Comparison of ENCODE assay signal across 8 cellular contexts in the genomic region with DNA sequence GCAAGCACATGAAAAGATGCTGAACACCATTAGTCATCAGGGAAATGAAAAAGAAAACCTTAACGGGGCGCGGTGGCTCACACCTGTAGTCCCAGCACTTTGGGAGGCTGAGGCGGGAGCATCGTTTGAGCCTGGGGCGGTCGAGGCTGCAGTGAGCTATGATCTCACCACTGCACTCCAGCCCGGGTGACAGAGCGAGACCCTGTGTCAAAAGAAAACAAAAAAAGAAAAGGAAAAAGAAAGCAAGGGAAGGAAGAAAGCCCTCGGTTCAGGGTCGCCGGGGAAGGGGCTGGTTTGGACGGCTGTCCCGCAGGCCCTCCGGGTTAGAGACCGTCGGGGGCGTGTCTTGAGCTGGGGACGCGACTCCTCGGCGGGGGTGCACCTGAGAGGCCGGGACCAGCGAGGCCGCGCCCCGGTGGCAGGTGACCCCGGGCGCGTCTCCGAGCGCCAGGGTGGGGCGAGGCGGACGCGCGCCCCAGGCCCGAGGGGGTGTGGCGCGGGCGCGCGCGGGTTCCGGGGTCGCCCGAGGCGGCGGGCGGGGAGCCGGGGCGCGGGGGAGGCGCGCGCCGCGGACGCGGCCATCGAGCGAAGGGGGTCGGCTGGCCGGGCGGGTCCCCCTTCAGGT. TPM values are rescaled to one million over a fixed set of nuclear protein-coding genes. Genes with fewer than 3 reads are reported as not detected.
DNase-seq lines count a peak whose midpoint lies in the region; FAIRE-seq and TF ChIP-seq lines count a peak whose summit lies in the region.

No MANE protein-coding gene starts in this region.

- no peaks in the 10 kb centered on the region for H3K9me3 ChIP-seq in neutrophil

- H3K4me1 Mint-ChIP-seq in HFFc6 (ENCODE audit: low read depth), result 0 out of 2 replicates have a peak, but pooled peaks cover 5% of the 10 kb centered on the region

- peak overlapping the region; percentile 92 for H3K4me3 Mint-ChIP-seq in HFFc6

- peaks cover 7% of the 10 kb centered on the region; the same call in 1 of the 2 replicates for H3K36me3 Mint-ChIP-seq in HFFc6 (ENCODE audit: low read depth)

- H3K27me3 ChIP-seq in neutrophil, result peaks cover 27% of the 10 kb centered on the region

- TF ChIP-seq POLR2A in GM12892 (IDR thresholded peaks at IDR 0.05; ENCODE audit: low read depth, low read length), result no peak

- peak overlapping the region; percentile 35 to 46 for H3K4me3 ChIP-seq in neutrophil (ENCODE audit: low read depth in 1 of 2, low read length in 1 of 2)

- DNase-seq in GM12892 (ENCODE audit: insufficient read length) (peak; percentile 76), HFFc6 (no peak), NCI-H128 (lab: John Stamatoyannopoulos, UW; ENCODE audit: unreplicated experiment) (peak; percentile 44), activated T-cell treated with anti-CD3 and anti-CD28 coated beads for 24 hours (ENCODE audit: low read depth) (peak; percentile 20), fibroblast of gingiva (ENCODE audit: low read depth) (peak; percentile 10), NOMO-1 (lab: John Stamatoyannopoulos, UW; ENCODE audit: unreplicated experiment in 2 of 2) (no peak), NCI-H187 treated with DMSO at 0.1 percent for 48 hours (lab: John Stamatoyannopoulos, UW) (no peak)

- TF ChIP-seq CTCF in HFFc6 (IDR thresholded peaks at IDR 0.05) (no peak), neutrophil (IDR thresholded peaks at IDR 0.05) (no peak)

- no peaks in the 10 kb centered on the region for H3K36me3 ChIP-seq in neutrophil

- H3K27ac Mint-ChIP-seq in HFFc6, result peak overlapping the region; percentile 90

- no peaks in the 10 kb centered on the region for H3K9me3 Mint-ChIP-seq in HFFc6

- peaks cover 6 to 7% of the 10 kb centered on the region in 2 experiments for H3K4me1 ChIP-seq in neutrophil (ENCODE audit: control insufficient read depth in 1 of 2, insufficient read depth in 1 of 2, low read depth in 1 of 2, low read length in 1 of 2)

- peaks cover 5% of the 10 kb centered on the region for H3K27me3 Mint-ChIP-seq in HFFc6 (ENCODE audit: insufficient read depth)

- no peak for FAIRE-seq in GM12892 (lab: Jason Lieb, UNC)

- H3K27ac ChIP-seq in neutrophil, result no peak overlapping the region

RNA-seq across cellular contexts. Expression of a gene that starts 0.5 kb away (rescaled TPM):
- 25.0 TPM for polyA plus RNA-seq in GM12892 (2012; ENCODE audit: missing spikeins)
- total RNA-seq in HFFc6 (2021; fragmentation: NEBNext Ultra II Directional; extraction: Animal tissue kit (Norgen Biotek cat#: 25700)), result 10 to 100 TPM; 66.2 to 98.7 (median 79.8) TPM

RNA-seq across cellular contexts. Expression of a gene that starts 13.7 kb away (rescaled TPM):
- 64.6 TPM for polyA plus RNA-seq in GM12892 (2012; ENCODE audit: missing spikeins)
- total RNA-seq in HFFc6 (2021; fragmentation: NEBNext Ultra II Directional; extraction: Animal tissue kit (Norgen Biotek cat#: 25700)), result 100 to 1,000 TPM in 1 of 6 experiments, 10 to 100 TPM in 5; 77.3 to 103 (median 86.9) TPM

RNA-seq across cellular contexts. Expression of a gene that starts 20.6 kb away (rescaled TPM):
- polyA plus RNA-seq in GM12892 (2012; ENCODE audit: missing spikeins), result 68.5 TPM
- 100 to 1,000 TPM; 144 to 154 (median 147) TPM for total RNA-seq in HFFc6 (2021; fragmentation: NEBNext Ultra II Directional; extraction: Animal tissue kit (Norgen Biotek cat#: 25700))

RNA-seq across cellular contexts. Expression of a gene that starts 21.5 kb away (rescaled TPM):
- 20.1 TPM for polyA plus RNA-seq in GM12892 (2012; ENCODE audit: missing spikeins)
- total RNA-seq in HFFc6 (2021; fragmentation: NEBNext Ultra II Directional; extraction: Animal tissue kit (Norgen Biotek cat#: 25700)), result 10 to 100 TPM; 13.8 to 18.3 (median 17.4) TPM

RNA-seq across cellular contexts. Expression of a gene that starts 28.8 kb away (rescaled TPM):
- 20.3 TPM for polyA plus RNA-seq in GM12892 (2012; ENCODE audit: missing spikeins)
- 10 to 100 TPM; 26.7 to 31.6 (median 29.7) TPM for total RNA-seq in HFFc6 (2021; fragmentation: NEBNext Ultra II Directional; extraction: Animal tissue kit (Norgen Biotek cat#: 25700))

Comparison
In these comparisons a context has a peak if more than half of its experiments do, and no peak if none do; other contexts are left out.
1. DNase-seq: peak in GM12892 (single experiment), NCI-H128 (single experiment), activated T-cell treated with anti-CD3 and anti-CD28 coated beads for 24 hours (single experiment) and fibroblast of gingiva (single experiment); none in HFFc6 (single experiment), NOMO-1 (0 of 2) and NCI-H187 treated with DMSO at 0.1 percent for 48 hours (single experiment).